In the genomic region with DNA sequence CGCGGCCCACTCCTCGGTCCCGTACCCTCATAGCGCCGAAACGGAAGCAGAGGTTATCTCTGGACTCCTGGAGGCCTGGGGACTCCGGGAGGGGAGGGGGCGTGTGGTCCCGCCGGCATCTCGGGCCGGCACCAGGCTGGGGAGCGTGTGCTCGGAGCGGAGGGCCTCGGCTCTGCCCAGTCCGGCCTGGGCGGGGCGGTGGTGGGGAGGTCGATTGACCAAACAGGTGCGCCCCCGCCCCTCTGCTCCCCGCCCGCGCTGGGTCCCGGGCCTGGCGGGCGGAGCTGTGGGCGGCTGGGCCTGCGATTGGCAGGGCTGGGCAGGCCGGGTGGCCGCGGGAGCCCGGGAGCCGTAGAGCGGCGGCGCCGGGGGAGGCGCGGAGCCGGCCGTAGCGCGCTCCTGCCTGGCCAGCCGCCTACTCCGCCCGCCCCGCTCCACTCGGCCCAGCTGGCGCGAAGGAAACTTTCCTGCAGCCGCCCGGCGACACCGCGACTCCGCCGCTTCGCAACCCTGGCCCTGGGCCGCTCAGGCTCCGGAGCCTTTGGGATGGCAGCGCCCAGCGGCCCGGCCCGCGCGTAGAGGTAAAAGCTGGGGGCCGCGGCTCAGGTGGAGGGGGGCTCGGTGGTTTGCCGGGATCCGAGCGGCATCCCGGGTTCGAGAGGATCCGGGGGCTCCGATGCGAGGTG, we compare ENCODE assay signal across 1 cellular context.
TF ChIP-seq lines count a peak whose summit lies in the region.

No MANE protein-coding gene starts in this region.

TF ChIP-seq in Ishikawa, 13 proteins besides CTCF, POLR2A, EP300 and RAD21 (continued from another document):
- TF ChIP-seq NFIC (IDR thresholded peaks at IDR 0.05) (no peak; the same call in 1 of the 2 replicates), EGR1 (IDR thresholded peaks at IDR 0.05) (peak; percentile 46)
- TF ChIP-seq, protein P1, sequence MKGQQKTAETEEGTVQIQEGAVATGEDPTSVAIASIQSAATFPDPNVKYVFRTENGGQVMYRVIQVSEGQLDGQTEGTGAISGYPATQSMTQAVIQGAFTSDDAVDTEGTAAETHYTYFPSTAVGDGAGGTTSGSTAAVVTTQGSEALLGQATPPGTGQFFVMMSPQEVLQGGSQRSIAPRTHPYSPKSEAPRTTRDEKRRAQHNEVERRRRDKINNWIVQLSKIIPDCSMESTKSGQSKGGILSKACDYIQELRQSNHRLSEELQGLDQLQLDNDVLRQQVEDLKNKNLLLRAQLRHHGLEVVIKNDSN (IDR thresholded peaks at IDR 0.05): no peak
